ENCODE assay signal across 4 cellular contexts in the genomic region with DNA sequence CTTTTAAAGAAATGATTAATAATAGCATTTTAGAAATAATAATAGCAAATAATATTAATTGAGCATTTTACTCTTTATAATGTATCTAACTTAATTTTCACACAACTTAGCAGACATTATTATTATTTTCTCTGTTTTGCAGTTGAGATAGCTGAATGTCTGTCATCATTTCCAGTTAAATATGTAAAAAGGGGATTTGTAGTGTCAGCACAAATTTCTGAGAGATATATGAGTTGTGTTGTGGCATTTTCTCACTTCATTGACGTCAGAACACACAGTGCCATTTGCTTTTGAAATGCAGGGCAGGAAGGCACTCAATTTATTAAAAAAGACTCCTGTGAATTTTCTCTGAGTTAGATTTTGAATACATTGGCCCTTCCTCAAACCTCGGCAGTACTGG.
TF ChIP-seq lines count a peak whose summit lies in the region.

No MANE protein-coding gene starts in this region.

TF ChIP-seq in A549, 52 proteins besides CTCF, POLR2A, EP300 and RAD21:
- TF ChIP-seq MAFK (IDR thresholded peaks at IDR 0.05; ENCODE audit: partially characterized antibody): peak; percentile 64
- no peak for TF ChIP-seq CEBPB (IDR thresholded peaks at IDR 0.05)

TF ChIP-seq in IMR-90, 13 proteins besides CTCF, POLR2A, EP300 and RAD21:
- TF ChIP-seq SMC3 (IDR thresholded peaks at IDR 0.05; ENCODE audit: low read depth, low read length) (no peak), MAFK (IDR thresholded peaks at IDR 0.05; ENCODE audit: low read depth, low read length) (peak; percentile 63)

TF ChIP-seq in H1, 55 proteins besides CTCF, POLR2A, EP300 and RAD21:
- TF ChIP-seq KDM5A (IDR thresholded peaks at IDR 0.05; ENCODE audit: low read length) (no peak), TEAD4 (IDR thresholded peaks at IDR 0.05; ENCODE audit: low read depth, low read length) (no peak), MAFK (IDR thresholded peaks at IDR 0.05; ENCODE audit: low read depth, low read length) (0 out of 2 replicates have a peak, but pooled peaks have one; percentile 10), EZH2 (IDR thresholded peaks at IDR 0.05; ENCODE audit: low read depth, low read length, severe bottlenecking) (no peak), HDAC6 (IDR thresholded peaks at IDR 0.05; ENCODE audit: low read depth, low read length) (no peak), CREB1 (IDR thresholded peaks at IDR 0.05) (no peak), BCL11A (IDR thresholded peaks at IDR 0.05; ENCODE audit: low read depth in 2 of 2, low read length in 2 of 2) (no peak)
- TF ChIP-seq, protein P1, sequence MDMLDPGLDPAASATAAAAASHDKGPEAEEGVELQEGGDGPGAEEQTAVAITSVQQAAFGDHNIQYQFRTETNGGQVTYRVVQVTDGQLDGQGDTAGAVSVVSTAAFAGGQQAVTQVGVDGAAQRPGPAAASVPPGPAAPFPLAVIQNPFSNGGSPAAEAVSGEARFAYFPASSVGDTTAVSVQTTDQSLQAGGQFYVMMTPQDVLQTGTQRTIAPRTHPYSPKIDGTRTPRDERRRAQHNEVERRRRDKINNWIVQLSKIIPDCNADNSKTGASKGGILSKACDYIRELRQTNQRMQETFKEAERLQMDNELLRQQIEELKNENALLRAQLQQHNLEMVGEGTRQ (IDR thresholded peaks at IDR 0.05; ENCODE audit: low read length): no peak

TF ChIP-seq in WTC11, 78 proteins besides CTCF, POLR2A, EP300 and RAD21:
- no peak for TF ChIP-seq ARID4B (CRISPR knock-in tag; IDR thresholded peaks at IDR 0.05; ENCODE audit: borderline replicate concordance)
- TF ChIP-seq ZNF416 (CRISPR knock-in tag; IDR thresholded peaks at IDR 0.05): no peak
